In the genomic region with DNA sequence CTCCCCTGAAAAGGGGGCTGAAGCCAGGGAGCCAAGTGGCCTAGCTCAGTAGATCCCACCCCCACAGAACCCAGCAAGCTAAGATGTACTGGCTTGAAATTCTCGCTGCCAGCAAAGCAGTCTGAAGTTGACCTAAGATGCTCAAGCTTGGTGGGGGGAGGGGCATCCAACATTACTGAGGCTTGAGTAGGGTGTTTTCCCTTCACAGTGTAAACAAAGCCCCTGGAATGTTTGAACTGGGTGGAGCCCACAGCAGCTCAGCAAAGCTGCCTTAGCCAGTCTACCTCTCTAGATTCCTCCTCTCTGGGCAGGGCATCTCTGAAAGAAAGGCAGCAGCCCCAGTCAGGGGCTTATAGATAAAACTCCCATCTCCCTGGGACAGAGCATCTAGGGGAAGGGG, we compare ENCODE assay signal across 1 cellular context.
A peak's percentile ranks its signal among the peaks of the same experiment; 100 is the strongest.
TF ChIP-seq lines count a peak whose summit lies in the region.

No MANE protein-coding gene starts in this region.

TF ChIP-seq in H1, 55 proteins besides CTCF, POLR2A, EP300 and RAD21:
- TF ChIP-seq SP1 (IDR thresholded peaks at IDR 0.05; ENCODE audit: low read depth, low read length) (peak; percentile 56; the same call in 1 of the 2 replicates), ASH2L (IDR thresholded peaks at IDR 0.05; ENCODE audit: low read length) (peak; percentile 34), TEAD4 (IDR thresholded peaks at IDR 0.05; ENCODE audit: low read depth, low read length) (peak; percentile 69)
